In the genomic region with DNA sequence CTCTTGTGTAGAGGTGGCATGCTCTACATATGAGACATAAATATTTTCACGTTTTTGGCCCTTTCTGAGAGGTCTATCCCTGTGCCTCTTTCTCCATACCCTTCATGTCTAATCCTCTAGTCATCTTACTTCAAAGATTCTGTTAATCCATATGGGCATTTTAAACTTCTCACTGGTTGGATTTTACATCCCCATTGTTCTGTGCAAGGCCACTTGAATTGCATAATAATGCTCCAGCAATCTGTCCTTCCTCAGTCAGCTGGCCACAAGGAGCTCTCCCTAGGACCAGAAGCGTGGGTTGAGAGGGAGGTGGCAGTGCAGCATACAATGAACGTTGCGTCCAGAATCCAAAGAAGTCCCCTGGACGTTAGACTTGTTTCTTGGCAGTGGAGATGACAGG, we compare ENCODE assay signal across 27 cellular contexts. TPM values are rescaled to one million over a fixed set of nuclear protein-coding genes. Genes with fewer than 3 reads are reported as not detected.
"Had no signal": no experiment of that assay in that cellular context is flagged by ENCODE, and none has a peak within 500 bp of the region (broad histone marks: within the 10 kb centered on the region; RNA-seq: fewer than 3 reads in every experiment).

No MANE protein-coding gene starts in this region.

- H3K4me1 ChIP-seq: Peyer's patch, SJSA1 had no signal

- H3K9me3 ChIP-seq: Peyer's patch, SJSA1 had no signal

- H3K4me3 ChIP-seq: K562, PC-9, Peyer's patch, SJSA1, SK-N-MC had no signal

- H3K4me3 Mint-ChIP-seq: IgD-negative memory B cell had no signal

- H3K27me3 ChIP-seq: Peyer's patch, SJSA1 had no signal

- DNase-seq: Kasumi-1; MM.1S; NCI-H1092 treated with DMSO at 0.1 percent for 48 hours; NCI-H1436; NCI-H187; NCI-H2029; NCI-H2081 treated with DMSO at 0.1 percent for 48 hours; NCI-H2171; NCI-H226; NCI-H446; NCI-H510A; NCI-H524 treated with DMSO at 0.1 percent for 48 hours; NCI-H69; NCI-H774; NK-92 treated with Interleukin-12 subunit alpha and Interleukin-12 subunit beta, amount 100 ng/mL, for 24 hours; OCI-M1; PC-9; Peyer's patch; Right ventricle myocardium superior; RPMI8226; SIG-M5 had no signal

- H3K9ac ChIP-seq: KMS-11 had no signal

- H3K4me2 ChIP-seq: KMS-11, PC-9 had no signal

- ATAC-seq: K562 had no signal

- H3K36me3 ChIP-seq: Peyer's patch, SJSA1 had no signal

- H3K27ac ChIP-seq: KMS-11, PC-9, Peyer's patch, SJSA1, SK-N-MC had no signal

- H2AFZ ChIP-seq: PC-9 had no signal

- H3K27ac Mint-ChIP-seq: IgD-negative memory B cell had no signal

- H3K4me1 Mint-ChIP-seq: IgD-negative memory B cell had no signal

RNA-seq across cellular contexts. Expression of gene TDRD15, which starts 58.2 kb away (rescaled TPM):
- total RNA-seq: M059J, Right ventricle myocardium superior, SJSA1 had no signal
